Comparison of ENCODE assay signal across 18 cellular contexts in genomic region chr1:191608367-191608766, GRCh38.
DNase-seq lines count a peak whose midpoint lies in the region; ATAC-seq and TF ChIP-seq lines count a peak whose summit lies in the region.
"Had no signal": no experiment of that assay in that cellular context is flagged by ENCODE, and none has a peak within 500 bp of the region (broad histone marks: within the 10 kb centered on the region; RNA-seq: fewer than 3 reads in every experiment).

No MANE protein-coding gene starts in this region.

- DNase-seq in DMS153 (lab: John Stamatoyannopoulos, UW): peak; percentile 47
- DNase-seq in DMS153 treated with DMSO at 0.1 percent for 48 hours (lab: John Stamatoyannopoulos, UW; ENCODE audit: unreplicated experiment): no peak
- DNase-seq in LNCaP clone FGC (ENCODE audit: low read depth): peak; percentile 28
- DNase-seq in NCI-H510A (lab: John Stamatoyannopoulos, UW): peak; percentile 85
- peak; percentile 45 to 85 for DNase-seq in foreskin keratinocyte
- no peak for DNase-seq in activated CD4-positive, alpha-beta T cell treated with anti-CD3 and anti-CD28 coated beads, Interleukin-2, amount 50 U/mL, for 48 hours
- no peak for DNase-seq in left colon
- no peak for DNase-seq in activated T-cell treated with anti-CD3 and anti-CD28 coated beads for 4 hours
- DNase-seq: activated CD4-positive, alpha-beta T cell treated with anti-CD3 and anti-CD28 coated beads for 1 hour; activated naive CD8-positive, alpha-beta T cell treated with anti-CD3 and anti-CD28 coated beads, Interleukin-2, amount 10 ng/mL, durations not matched to agents 7 days and 5 days; CD4-positive, alpha-beta memory T cell; effector CD8-positive, alpha-beta T cell; GOT3; mesendoderm; NCI-H1436 treated with DMSO at 0.1 percent for 48 hours; stimulated activated CD4-positive, alpha-beta T cell treated with anti-CD3 and anti-CD28 coated beads, Interleukin-4, amount 100 ng/mL, for 4 hours had no signal

- no peak overlapping the region for H3K4me3 ChIP-seq in LNCaP clone FGC (ENCODE audit: low read depth, low read length)

- no peak overlapping the region for H3K27ac ChIP-seq in foreskin keratinocyte

- no peaks in the 10 kb centered on the region for H3K4me1 ChIP-seq in foreskin keratinocyte

- ATAC-seq in foreskin keratinocyte: peak; percentile 97
- no peak for ATAC-seq in left colon
- ATAC-seq: sciatic nerve; stimulated activated effector memory CD8-positive, alpha-beta T cell treated with anti-CD3 and anti-CD28 coated beads, Interleukin-12 subunit alpha, Interleukin-12 subunit beta, amount 100 ng/mL, for 72 hours had no signal

- H3K27me3 ChIP-seq in foreskin keratinocyte: no peaks in the 10 kb centered on the region

- intact Hi-C loops in left colon (cut with DNase I, micrococcal nuclease): no loop called here

- TF ChIP-seq CTCF in LNCaP clone FGC (IDR thresholded peaks at IDR 0.05; ENCODE audit: control insufficient read depth, extremely low read depth, insufficient read depth) (no peak), foreskin keratinocyte (conservative IDR thresholded peaks at IDR 0.05) (no peak)

Comparison
In these comparisons a context has a peak if more than half of its experiments do, and no peak if none do; other contexts are left out.
1. DNase-seq: peak in DMS153 (single experiment), LNCaP clone FGC (single experiment), NCI-H510A (single experiment) and foreskin keratinocyte (2 of 2); none in DMS153 treated with DMSO at 0.1 percent for 48 hours (single experiment), activated CD4-positive, alpha-beta T cell treated with anti-CD3 and anti-CD28 coated beads, Interleukin-2, amount 50 U/mL, for 48 hours (0 of 2), left colon (0 of 2) and activated T-cell treated with anti-CD3 and anti-CD28 coated beads for 4 hours (single experiment).